28 cellular contexts compared by ENCODE assay signal in genomic region chr1:167764458-167765330, GRCh38.
"Had no signal": no experiment of that assay in that cellular context is flagged by ENCODE, and none has a peak within 500 bp of the region (broad histone marks: within the 10 kb centered on the region; RNA-seq: fewer than 3 reads in every experiment).

No MANE protein-coding gene starts in this region.

- FAIRE-seq: colon had no signal

- H3K4me3 ChIP-seq: adrenal gland, SJCRH30 had no signal

- DNase-seq: activated CD4-positive, alpha-beta T cell treated with anti-CD3 and anti-CD28 coated beads, Interleukin-2, amount 10 ng/mL, durations not matched to agents 24 days and 14 days; activated CD4-positive, alpha-beta T cell treated with anti-CD3 and anti-CD28 coated beads, Interleukin-2, amount 50 U/mL, for 48 hours; activated CD4-positive, CD25-positive, alpha-beta regulatory T cell; activated CD8-positive, alpha-beta T cell treated with anti-CD3 and anti-CD28 coated beads, Interleukin-2, amount 10 ng/mL, durations not matched to agents 7 days and 5 days; activated gamma-delta T cell treated with Interleukin-2 at 50 U/mL for 16 hours; activated naive CD4-positive, alpha-beta T cell treated with anti-CD3 and anti-CD28 coated beads for 36 hours; activated T-cell treated with anti-CD3 and anti-CD28 coated beads for 4 hours; activated T-cell treated with anti-CD3 and anti-CD28 coated beads, Interleukin-2, amount 50 U/mL, for 4 hours; adrenal gland; central memory CD4-positive, alpha-beta T cell; NCI-H1048; NCI-H1105 treated with DMSO at 0.1 percent for 48 hours; NCI-H1436; NCI-H1694; NCI-H1930; NCI-H2081 treated with DMSO at 0.1 percent for 48 hours; NCI-H345; NCI-H524 treated with DMSO at 0.1 percent for 48 hours; SHP77; SJCRH30; SW 1271; T-helper 1 cell; T-helper 2 cell; T-helper 9 cell; WERI-Rb-1 had no signal

- H3K9me3 ChIP-seq: adrenal gland, SJCRH30 had no signal

- H3K27ac ChIP-seq: adrenal gland, SJCRH30, WERI-Rb-1 had no signal

- ATAC-seq: activated CD8-positive, alpha-beta T cell treated with anti-CD3 and anti-CD28 coated beads, Interleukin-2, amount 10 ng/mL, durations not matched to agents 7 days and 5 days; activated naive CD4-positive, alpha-beta T cell treated with anti-CD3 and anti-CD28 coated beads, Interleukin-2, amount 50 U/mL, for 72 hours; activated T-cell treated with anti-CD3 and anti-CD28 coated beads, Interleukin-2, amount 50 U/mL, for 4 hours; Panc1 had no signal

- H3K4me1 ChIP-seq: SJCRH30 had no signal

- H3K27me3 ChIP-seq: adrenal gland, SJCRH30 had no signal
